In genomic region chr2:119764832-119765231, GRCh38 we compare ENCODE assay signal across 18 cellular contexts. TPM values are rescaled to one million over a fixed set of nuclear protein-coding genes. Genes with fewer than 3 reads are reported as not detected.
A peak's percentile ranks its signal among the peaks of the same experiment; 100 is the strongest.
DNase-seq lines count a peak whose midpoint lies in the region; ATAC-seq, FAIRE-seq and TF ChIP-seq lines count a peak whose summit lies in the region.
"Had no signal": no experiment of that assay in that cellular context is flagged by ENCODE, and none has a peak within 500 bp of the region (broad histone marks: within the 10 kb centered on the region; RNA-seq: fewer than 3 reads in every experiment).

No MANE protein-coding gene starts in this region.

- TF ChIP-seq EP300 in HepG2 (IDR thresholded peaks at IDR 0.05; ENCODE audit: low read depth in 2 of 2, low read length in 2 of 2) (no peak), HepG2 (CRISPR knock-in tag; IDR thresholded peaks at IDR 0.05; ENCODE audit: borderline replicate concordance) (no peak)

- TF ChIP-seq RAD21 in HepG2 (CRISPR knock-in tag; IDR thresholded peaks at IDR 0.05) = no peak

- H3K27me3 ChIP-seq in HepG2 (ENCODE audit: control insufficient read depth in 1 of 2, insufficient read depth in 2 of 2, low read length in 2 of 2) (no peaks in the 10 kb centered on the region), right lobe of liver (no peaks in the 10 kb centered on the region)
- H3K27me3 ChIP-seq: brain microvascular endothelial cell, heart left ventricle, neural progenitor cell, tibial nerve had no signal

- no peak for TF ChIP-seq CTCF in HepG2 (CRISPR knock-in tag; IDR thresholded peaks at IDR 0.05)
- TF ChIP-seq CTCF in right lobe of liver (IDR thresholded peaks at IDR 0.05) = no peak
- TF ChIP-seq CTCF in WTC11 (IDR thresholded peaks at IDR 0.05) = no peak

- H3K27ac ChIP-seq in HepG2 (ENCODE audit: extremely low read length, insufficient read depth, low read length) (peak overlapping the region; percentile 45), right lobe of liver (no peak overlapping the region)
- H3K27ac ChIP-seq: brain microvascular endothelial cell, heart left ventricle, neural progenitor cell, tibial nerve had no signal

- in situ Hi-C loops in HepG2 (cut with HindIII; ENCODE audit: extremely low pct_ligation_motif_present, low pct_unique_long_range_greater_than_20kb) = no loop called here

- H3K4me3 Mint-ChIP-seq in WTC11 = peak overlapping the region; percentile 29
- H3K4me3 Mint-ChIP-seq: activated CD8-positive, alpha-beta T cell treated with anti-CD3 and anti-CD28 coated beads for 36 hours; neural progenitor cell had no signal

- H3K27ac Mint-ChIP-seq in WTC11 = peak overlapping the region; percentile 20
- H3K27ac Mint-ChIP-seq: neural progenitor cell had no signal

- POLR2A ChIA-PET in HepG2 (lab: Yijun Ruan, JAX) (no interaction called here), WTC11 (lab: Charles Lee) (no interaction called here)

- intact Hi-C loops in HepG2 (cut with micrococcal nuclease; ENCODE audit: unreplicated experiment) (loop anchor here (5.0 kb wide), 1 partner anchor 47 kb away; no protein-coding TSS in a partner anchor), right lobe of liver (cut with DNase I) (no loop called here), left cardiac atrium (cut with DNase I) (no loop called here)

- peak overlapping the region; percentile 95 for H3K4me2 ChIP-seq in HepG2 (ENCODE audit: low read depth, low read length)
- H3K4me2 ChIP-seq: SK-N-SH had no signal

- H3K36me3 ChIP-seq in HepG2 (replicated peaks in 1 of 2; ENCODE audit: control insufficient read depth in 1 of 2, insufficient read depth in 2 of 2, low read length in 2 of 2) (no peaks in the 10 kb centered on the region; a peak in 1 of 5 replicates), right lobe of liver (no peaks in the 10 kb centered on the region)
- H3K36me3 ChIP-seq: brain microvascular endothelial cell, HAP-1, heart left ventricle, neural progenitor cell, tibial nerve had no signal

- H3K4me3 ChIP-seq in HepG2 (replicated peaks in 1 of 3; ENCODE audit: insufficient read depth in 1 of 3, low read depth in 2 of 3, low read length in 3 of 3) (peak overlapping the region in 2 of 3 experiments; percentile 14 to 36; a peak in 3 of 6 replicates), right lobe of liver (no peak overlapping the region)
- H3K4me3 ChIP-seq: HAP-1, heart left ventricle, neural progenitor cell, tibial nerve had no signal

- 0 out of 2 replicates have a peak, but pooled peaks cover 2% of the 10 kb centered on the region for H3K36me3 Mint-ChIP-seq in WTC11

- H4K20me1 ChIP-seq in HepG2 (ENCODE audit: insufficient read depth, low read length) = peaks cover 30% of the 10 kb centered on the region

- peak; percentile 48 for DNase-seq in HepG2 (ENCODE audit: low spot score)
- no peak for DNase-seq in right lobe of liver
- DNase-seq in WTC11 (ENCODE audit: low spot score) = no peak
- DNase-seq in glomerular visceral epithelial cell (ENCODE audit: extremely low spot score) = peak; percentile 18
- no peak for DNase-seq in CD1c-positive myeloid dendritic cell (ENCODE audit: extremely low spot score)
- DNase-seq in left cardiac atrium = no peak
- DNase-seq in cortex of kidney (lab: John Stamatoyannopoulos, UW) = no peak
- DNase-seq: activated CD8-positive, alpha-beta T cell treated with anti-CD3 and anti-CD28 coated beads for 36 hours; brain microvascular endothelial cell; DMS53; heart left ventricle; left colon; NCI-H146; SK-N-SH had no signal

- TF ChIP-seq POLR2A in HepG2 (IDR thresholded peaks at IDR 0.05; ENCODE audit: insufficient read depth in 1 of 2, low read depth in 2 of 2, low read length in 2 of 2) (no peak), right lobe of liver (IDR thresholded peaks at IDR 0.05) (no peak)

- H3K79me2 ChIP-seq in HepG2 (ENCODE audit: insufficient read depth, low read length) = peaks cover 96% of the 10 kb centered on the region

- no peak for FAIRE-seq in HepG2 (lab: Jason Lieb, UNC)

- H3K4me1 ChIP-seq in HepG2 (ENCODE audit: insufficient read depth, low read length) = peaks cover 76% of the 10 kb centered on the region
- H3K4me1 ChIP-seq in right lobe of liver = peaks cover 0 to 24% (median 0%) of the 10 kb centered on the region in 4 donors

- H3K4me1 Mint-ChIP-seq in WTC11 = peaks cover 38% of the 10 kb centered on the region

- H2AFZ ChIP-seq in HepG2 (ENCODE audit: low read length) = no peak overlapping the region
- H2AFZ ChIP-seq: neural progenitor cell had no signal

- no peaks in the 10 kb centered on the region for H3K9me3 ChIP-seq in HepG2 (ENCODE audit: low read length)
- no peaks in the 10 kb centered on the region for H3K9me3 ChIP-seq in right lobe of liver
- H3K9me3 ChIP-seq: HAP-1, heart left ventricle, SK-N-SH, tibial nerve had no signal

- ATAC-seq in HepG2 (no peak), right lobe of liver (no peak), WTC11 (no peak), HG02798 (IDR thresholded peaks at IDR 0.05; ENCODE audit: poor library complexity, unreplicated experiment) (no peak), left cardiac atrium (no peak)
- ATAC-seq: activated CD8-positive, alpha-beta T cell treated with anti-CD3 and anti-CD28 coated beads for 36 hours; heart left ventricle; left colon had no signal

- CTCF ChIA-PET in HepG2 (lab: Yijun Ruan, JAX; ENCODE audit: low intra/inter-chr PET ratio, low total read pairs) = no interaction called here
- CTCF ChIA-PET in WTC11 (lab: Charles Lee) = interaction anchor here (0.6 to 1.4 kb wide), 2 partner anchors 62 to 682 kb away, joined by 3 to 4 read pairs; no protein-coding TSS in a partner anchor

- H3K9ac ChIP-seq in HepG2 (ENCODE audit: insufficient read depth, low read depth, low read length) = peak overlapping the region; percentile 48
- H3K9ac ChIP-seq: neural progenitor cell, SK-N-SH had no signal

- 27% methylated on average over 4 of the region's 4 CpGs for WGBS in HepG2 (ENCODE audit: low lambda C conversion rate)
- WGBS in right lobe of liver (ENCODE audit: insufficient coverage, low coverage, low lambda C conversion rate, missing lambda C conversion rate) = 64% methylated on average over 4 of the region's 4 CpGs

- BruUV-seq in HepG2 (replicated peaks; lab: Mats Ljungman, UMichigan) = no TSS peak

- no peaks in the 10 kb centered on the region for H3K27me3 Mint-ChIP-seq in WTC11 (ENCODE audit: low read depth)
- H3K27me3 Mint-ChIP-seq: activated CD8-positive, alpha-beta T cell treated with anti-CD3 and anti-CD28 coated beads for 36 hours had no signal

- H3K9me3 Mint-ChIP-seq in WTC11 = no peaks in the 10 kb centered on the region

TF ChIP-seq in HepG2, 621 proteins besides CTCF, POLR2A, EP300 and RAD21 (continues in another document):
- TF ChIP-seq TCF7 (IDR thresholded peaks at IDR 0.05; ENCODE audit: low read depth) = peak; percentile 14; the same call in 1 of the 2 replicates
- TF ChIP-seq AKAP8 (CRISPR knock-in tag; IDR thresholded peaks at IDR 0.05) = no peak
- TF ChIP-seq TFDP2 (CRISPR knock-in tag; IDR thresholded peaks at IDR 0.05) = no peak

TF ChIP-seq in WTC11, 78 proteins besides CTCF, POLR2A, EP300 and RAD21 (continues in another document):
- TF ChIP-seq NR2C2 (CRISPR knock-in tag; IDR thresholded peaks at IDR 0.05) = no peak
- TF ChIP-seq E2F4 (CRISPR knock-in tag; IDR thresholded peaks at IDR 0.05; ENCODE audit: borderline replicate concordance, low read depth) = no peak

RNA-seq across cellular contexts. Expression of gene PTPN4, which starts 5.1 kb away (rescaled TPM):
- total RNA-seq in HepG2 (2016; rRNA removed; fragmentation: Illumina TruSeq; extraction: Trizol) (34.6 and 40.4 TPM in 2 replicates), right lobe of liver (10 to 100 TPM in 5 of 6 experiments, 1 to 10 TPM in 1; 8.5 to 19.9 (median 14.8) TPM), WTC11 (2021) (79.4 to 85.8 TPM (median 79.7 TPM) in 3 replicates), left cardiac atrium (10 to 100 TPM; 33.0 TPM)
- 42.5 and 43.6 TPM in 2 replicates for total RNA-seq in HepG2 (2016; cell fraction: cytosol; rRNA removed; fragmentation: Illumina TruSeq; extraction: Trizol; ENCODE audit: low read depth)
- 38.0 and 42.0 TPM in 2 replicates for total RNA-seq in HepG2 (2016; cell fraction: insoluble cytoplasmic fraction; rRNA removed; fragmentation: Illumina TruSeq; extraction: Trizol)
- 38.5 and 42.3 TPM in 2 replicates for total RNA-seq in HepG2 (2016; cell fraction: membrane; rRNA removed; fragmentation: Illumina TruSeq; extraction: Trizol)
- 46.5 and 59.3 TPM in 2 replicates for total RNA-seq in HepG2 (2016; cell fraction: nucleus; rRNA removed; fragmentation: Illumina TruSeq; extraction: Trizol)
- 20.3 and 21.7 TPM in 2 replicates for polyA plus RNA-seq in HepG2 (2011; rRNA removed)
- polyA plus RNA-seq in HepG2 (2011; cell fraction: cytosol; rRNA removed) = 5.8 and 7.6 TPM in 2 replicates
- polyA plus RNA-seq in HepG2 (2011; cell fraction: nucleus; rRNA removed) = 21.9 and 22.6 TPM in 2 replicates
- 8.1 and 8.3 TPM in 2 replicates for polyA plus RNA-seq in HepG2 (2012)
- 3.4 and 4.0 TPM in 2 replicates for polyA plus RNA-seq in HepG2 (2016; cell fraction: cytosol; fragmentation: Illumina TruSeq; extraction: Trizol; ENCODE audit: low read depth)
- polyA plus RNA-seq in HepG2 (2016; cell fraction: insoluble cytoplasmic fraction; fragmentation: Illumina TruSeq; extraction: Trizol; ENCODE audit: low read depth) = 16.3 and 19.3 TPM in 2 replicates
- 5.1 and 9.5 TPM in 2 replicates for polyA plus RNA-seq in HepG2 (2016; cell fraction: membrane; fragmentation: Illumina TruSeq; extraction: Trizol; ENCODE audit: low read depth)
- polyA plus RNA-seq in HepG2 (2016; cell fraction: nucleus; fragmentation: Illumina TruSeq; extraction: Trizol; ENCODE audit: insufficient read depth, low read depth) = 17.2 and 24.4 TPM in 2 replicates
- polyA minus RNA-seq in HepG2 (2011; rRNA and poly(A)+ RNA removed; ENCODE audit: low replicate concordance) = 60.8 and 71.6 TPM in 2 replicates
- 27.8 and 28.0 TPM in 2 replicates for polyA minus RNA-seq in HepG2 (2011; cell fraction: cytosol; rRNA and poly(A)+ RNA removed)
- 139 and 141 TPM in 2 replicates for polyA minus RNA-seq in HepG2 (2011; cell fraction: nucleus; rRNA and poly(A)+ RNA removed)

Comparison
In these comparisons a context has a peak if more than half of its experiments do, and no peak if none do; other contexts are left out.
1. DNase-seq: peak in HepG2 (single experiment) and glomerular visceral epithelial cell (single experiment); none in right lobe of liver (0 of 3), WTC11 (single experiment), CD1c-positive myeloid dendritic cell (single experiment), left cardiac atrium (single experiment) and cortex of kidney (single experiment).
2. H3K4me3 ChIP-seq: peak in HepG2 (2 of 3); none in right lobe of liver (0 of 3).
3. Of the 50 proteins assayed by ChIP-seq in both HepG2 and WTC11: peak only in HepG2: TCF7; only in WTC11: none; in both: none; in neither: 49.